In genomic region chr9:124214116-124214515, GRCh38 we compare ENCODE assay signal across 16 cellular contexts. TPM values are rescaled to one million over a fixed set of nuclear protein-coding genes. Genes with fewer than 3 reads are reported as not detected.
A peak's percentile ranks its signal among the peaks of the same experiment; 100 is the strongest.
DNase-seq lines count a peak whose midpoint lies in the region; ATAC-seq, FAIRE-seq and TF ChIP-seq lines count a peak whose summit lies in the region.
"Had no signal": no experiment of that assay in that cellular context is flagged by ENCODE, and none has a peak within 500 bp of the region (broad histone marks: within the 10 kb centered on the region; RNA-seq: fewer than 3 reads in every experiment).

No MANE protein-coding gene starts in this region.

- DNase-seq in CD4-positive, alpha-beta memory T cell = no peak
- DNase-seq in activated naive CD8-positive, alpha-beta T cell treated with anti-CD3 and anti-CD28 coated beads, Interleukin-2, amount 50 U/mL, for 24 hours = no peak
- no peak for DNase-seq in natural killer cell treated with Interleukin-12 subunit alpha and Interleukin-12 subunit beta and Interleukin-15 and Interleukin-18, amount 100 ng/mL, for 72 hours (ENCODE audit: low spot score)
- DNase-seq in brain microvascular endothelial cell (no peak), putamen (ENCODE audit: low spot score) (no peak), D721Med (ENCODE audit: insufficient read length, low spot score) (no peak)
- DNase-seq: CD8-positive, alpha-beta T cell; cerebellar nuclear complex; mesenchymal stem cell; NCI-H1092 treated with DMSO at 0.1 percent for 48 hours had no signal

- H3K9me3 Mint-ChIP-seq in CD4-positive, alpha-beta memory T cell = no peaks in the 10 kb centered on the region
- no peaks in the 10 kb centered on the region for H3K9me3 Mint-ChIP-seq in activated naive CD8-positive, alpha-beta T cell treated with anti-CD3 and anti-CD28 coated beads, Interleukin-2, amount 50 U/mL, for 24 hours
- no peaks in the 10 kb centered on the region for H3K9me3 Mint-ChIP-seq in natural killer cell treated with Interleukin-12 subunit alpha and Interleukin-12 subunit beta and Interleukin-15 and Interleukin-18, amount 100 ng/mL, for 72 hours
- H3K9me3 Mint-ChIP-seq: CD8-positive, alpha-beta T cell had no signal

- H3K4me3 ChIP-seq in CD4-positive, alpha-beta memory T cell (ENCODE audit: low read length in 2 of 2) = no peak overlapping the region
- H3K4me3 ChIP-seq in brain microvascular endothelial cell (ENCODE audit: low read depth, low read length) = no peak overlapping the region
- H3K4me3 ChIP-seq: SK-N-MC, skin epidermis had no signal

- CTCF ChIA-PET in CD4-positive, alpha-beta memory T cell (lab: Charles Lee; ENCODE audit: partially characterized antibody) = interaction anchor here (0.6 kb wide), 1 partner anchor 80 kb away, joined by 3 read pairs; no protein-coding TSS in a partner anchor

- H3K4me3 Mint-ChIP-seq in CD4-positive, alpha-beta memory T cell = peak overlapping the region in 5 of 8 donors; percentile 29 to 62 (median 39)
- no peak overlapping the region for H3K4me3 Mint-ChIP-seq in activated naive CD8-positive, alpha-beta T cell treated with anti-CD3 and anti-CD28 coated beads, Interleukin-2, amount 50 U/mL, for 24 hours
- peak overlapping the region; percentile 63 for H3K4me3 Mint-ChIP-seq in natural killer cell treated with Interleukin-12 subunit alpha and Interleukin-12 subunit beta and Interleukin-15 and Interleukin-18, amount 100 ng/mL, for 72 hours
- H3K4me3 Mint-ChIP-seq: CD8-positive, alpha-beta T cell had no signal

- H3K36me3 ChIP-seq in CD4-positive, alpha-beta memory T cell (ENCODE audit: insufficient read depth, low read length) = no peaks in the 10 kb centered on the region
- H3K36me3 ChIP-seq in KOPT-K1 (ENCODE audit: insufficient read depth, low read length) = no peaks in the 10 kb centered on the region
- H3K36me3 ChIP-seq in brain microvascular endothelial cell (replicated peaks) = no peaks in the 10 kb centered on the region

- H3K4me1 ChIP-seq in CD4-positive, alpha-beta memory T cell (ENCODE audit: insufficient read depth, low read length) = peaks cover 63% of the 10 kb centered on the region

- H3K4me1 Mint-ChIP-seq in CD4-positive, alpha-beta memory T cell = peaks cover 37 to 76% (median 56%) of the 10 kb centered on the region in 4 donors
- peaks cover 91% of the 10 kb centered on the region for H3K4me1 Mint-ChIP-seq in activated naive CD8-positive, alpha-beta T cell treated with anti-CD3 and anti-CD28 coated beads, Interleukin-2, amount 50 U/mL, for 24 hours
- H3K4me1 Mint-ChIP-seq in natural killer cell treated with Interleukin-12 subunit alpha and Interleukin-12 subunit beta and Interleukin-15 and Interleukin-18, amount 100 ng/mL, for 72 hours (ENCODE audit: low read depth in 2 of 2) = peaks cover 81 to 85% of the 10 kb centered on the region in 2 donors

- no peak for FAIRE-seq in D721Med (lab: Jason Lieb, UNC)
- FAIRE-seq: GM12892, H54 had no signal

- H3K9me3 ChIP-seq in CD4-positive, alpha-beta memory T cell (ENCODE audit: control insufficient read depth in 1 of 2, low read length in 2 of 2) = no peaks in the 10 kb centered on the region
- H3K9me3 ChIP-seq in KOPT-K1 (ENCODE audit: insufficient read depth, low read length, poor library complexity, severe bottlenecking) = no peaks in the 10 kb centered on the region

- peak overlapping the region in 5 of 7 donors; percentile 6 to 88 (median 40) for H3K27ac Mint-ChIP-seq in CD4-positive, alpha-beta memory T cell
- peak overlapping the region; percentile 34 for H3K27ac Mint-ChIP-seq in activated naive CD8-positive, alpha-beta T cell treated with anti-CD3 and anti-CD28 coated beads, Interleukin-2, amount 50 U/mL, for 24 hours
- peak overlapping the region; percentile 96 to 98 for H3K27ac Mint-ChIP-seq in natural killer cell treated with Interleukin-12 subunit alpha and Interleukin-12 subunit beta and Interleukin-15 and Interleukin-18, amount 100 ng/mL, for 72 hours
- H3K27ac Mint-ChIP-seq: CD8-positive, alpha-beta T cell had no signal

- POLR2A ChIA-PET in CD4-positive, alpha-beta memory T cell (lab: Charles Lee; ENCODE audit: partially characterized antibody) = no interaction called here

- no peak overlapping the region for H3K27ac ChIP-seq in CD4-positive, alpha-beta memory T cell (ENCODE audit: low read depth, low read length)
- H3K27ac ChIP-seq in KOPT-K1 (ENCODE audit: low read depth, low read length, poor library complexity, severe bottlenecking) = peak overlapping the region; percentile 80
- H3K27ac ChIP-seq in brain microvascular endothelial cell = no peak overlapping the region
- H3K27ac ChIP-seq: epithelial cell of prostate, SK-N-MC had no signal

- TF ChIP-seq CTCF in brain microvascular endothelial cell (IDR thresholded peaks at IDR 0.05; ENCODE audit: low read depth, low read length, missing control alignments) = no peak
- TF ChIP-seq CTCF in D721Med (IDR thresholded peaks at IDR 0.05; ENCODE audit: insufficient read depth, missing control alignments) = no peak

- in situ Hi-C loops in brain microvascular endothelial cell (cut with HindIII; ENCODE audit: low pct_ligation_motif_present, low sequenced_read_pairs) = no loop called here

- ATAC-seq in activated naive CD8-positive, alpha-beta T cell treated with anti-CD3 and anti-CD28 coated beads, Interleukin-2, amount 50 U/mL, for 24 hours = no peak
- ATAC-seq in natural killer cell treated with Interleukin-12 subunit alpha and Interleukin-12 subunit beta and Interleukin-15 and Interleukin-18, amount 100 ng/mL, for 72 hours = no peak
- ATAC-seq: CD8-positive, alpha-beta T cell had no signal

- H3K27me3 Mint-ChIP-seq in CD4-positive, alpha-beta memory T cell = no peaks in the 10 kb centered on the region
- no peaks in the 10 kb centered on the region for H3K27me3 Mint-ChIP-seq in activated naive CD8-positive, alpha-beta T cell treated with anti-CD3 and anti-CD28 coated beads, Interleukin-2, amount 50 U/mL, for 24 hours
- no peaks in the 10 kb centered on the region for H3K27me3 Mint-ChIP-seq in natural killer cell treated with Interleukin-12 subunit alpha and Interleukin-12 subunit beta and Interleukin-15 and Interleukin-18, amount 100 ng/mL, for 72 hours

- H3K27me3 ChIP-seq in CD4-positive, alpha-beta memory T cell (ENCODE audit: insufficient read depth, low read length) = no peaks in the 10 kb centered on the region
- no peaks in the 10 kb centered on the region for H3K27me3 ChIP-seq in brain microvascular endothelial cell (replicated peaks)

- intact Hi-C loops in CD4-positive, alpha-beta memory T cell (cut with micrococcal nuclease) = no loop called here

- H3K36me3 Mint-ChIP-seq in CD4-positive, alpha-beta memory T cell = no peaks in the 10 kb centered on the region
- H3K36me3 Mint-ChIP-seq in activated naive CD8-positive, alpha-beta T cell treated with anti-CD3 and anti-CD28 coated beads, Interleukin-2, amount 50 U/mL, for 24 hours (ENCODE audit: low read depth) = no peaks in the 10 kb centered on the region
- no peaks in the 10 kb centered on the region for H3K36me3 Mint-ChIP-seq in natural killer cell treated with Interleukin-12 subunit alpha and Interleukin-12 subunit beta and Interleukin-15 and Interleukin-18, amount 100 ng/mL, for 72 hours
- H3K36me3 Mint-ChIP-seq: CD8-positive, alpha-beta T cell had no signal

RNA-seq across cellular contexts. Expression of gene NEK6, which starts 43.6 kb away (rescaled TPM):
- 10 to 100 TPM in 1 of 2 experiments, 1 to 10 TPM in 1; 9.9 to 11.7 TPM for total RNA-seq in CD4-positive, alpha-beta memory T cell
- polyA plus RNA-seq in CD4-positive, alpha-beta memory T cell = 1 to 10 TPM; 3.8 to 7.1 TPM
- total RNA-seq in natural killer cell treated with Interleukin-12 subunit alpha and Interleukin-12 subunit beta and Interleukin-15 and Interleukin-18, amount 100 ng/mL, for 72 hours = 10 to 100 TPM; 11.4 to 38.7 TPM

Comparison
In these comparisons a context has a peak if more than half of its experiments do, and no peak if none do; other contexts are left out.
1. H3K27ac Mint-ChIP-seq: peak in every context shown above with its lines; median percentile 97 in natural killer cell treated with Interleukin-12 subunit alpha and Interleukin-12 subunit beta and Interleukin-15 and Interleukin-18, amount 100 ng/mL, for 72 hours; 40 in CD4-positive, alpha-beta memory T cell; 34 in activated naive CD8-positive, alpha-beta T cell treated with anti-CD3 and anti-CD28 coated beads, Interleukin-2, amount 50 U/mL, for 24 hours.